ENCODE assay signal across 3 cellular contexts in the genomic region with DNA sequence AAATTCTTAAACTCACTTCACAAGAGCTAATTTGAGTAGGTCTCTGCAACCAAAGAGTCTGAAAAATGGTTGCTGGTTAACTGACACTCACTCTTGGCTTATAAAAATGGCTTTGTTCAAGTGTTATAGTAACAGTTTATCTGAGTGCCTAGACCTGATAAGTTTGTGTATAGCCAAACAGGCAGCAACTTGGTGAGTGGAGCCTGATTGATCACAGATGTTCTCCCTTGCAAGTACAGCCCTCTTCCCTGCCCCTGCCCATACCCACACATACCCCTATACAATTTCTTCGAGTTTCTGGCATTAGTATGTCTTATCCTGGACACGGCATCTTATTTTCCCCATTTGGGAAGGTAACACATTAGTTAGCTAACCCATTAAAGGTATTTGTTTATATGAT.
TF ChIP-seq lines count a peak whose summit lies in the region.

No MANE protein-coding gene starts in this region.

TF ChIP-seq in SK-N-SH, 30 proteins besides CTCF, POLR2A, EP300 and RAD21:
- TF ChIP-seq, protein P1, sequence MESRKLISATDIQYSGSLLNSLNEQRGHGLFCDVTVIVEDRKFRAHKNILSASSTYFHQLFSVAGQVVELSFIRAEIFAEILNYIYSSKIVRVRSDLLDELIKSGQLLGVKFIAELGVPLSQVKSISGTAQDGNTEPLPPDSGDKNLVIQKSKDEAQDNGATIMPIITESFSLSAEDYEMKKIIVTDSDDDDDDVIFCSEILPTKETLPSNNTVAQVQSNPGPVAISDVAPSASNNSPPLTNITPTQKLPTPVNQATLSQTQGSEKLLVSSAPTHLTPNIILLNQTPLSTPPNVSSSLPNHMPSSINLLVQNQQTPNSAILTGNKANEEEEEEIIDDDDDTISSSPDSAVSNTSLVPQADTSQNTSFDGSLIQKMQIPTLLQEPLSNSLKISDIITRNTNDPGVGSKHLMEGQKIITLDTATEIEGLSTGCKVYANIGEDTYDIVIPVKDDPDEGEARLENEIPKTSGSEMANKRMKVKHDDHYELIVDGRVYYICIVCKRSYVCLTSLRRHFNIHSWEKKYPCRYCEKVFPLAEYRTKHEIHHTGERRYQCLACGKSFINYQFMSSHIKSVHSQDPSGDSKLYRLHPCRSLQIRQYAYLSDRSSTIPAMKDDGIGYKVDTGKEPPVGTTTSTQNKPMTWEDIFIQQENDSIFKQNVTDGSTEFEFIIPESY (IDR thresholded peaks at IDR 0.05; ENCODE audit: borderline replicate concordance, low read depth) = no peak
- peak; percentile 69 for TF ChIP-seq TCF12 (IDR thresholded peaks at IDR 0.05)
- TF ChIP-seq GABPA (IDR thresholded peaks at IDR 0.05; ENCODE audit: low read depth) = no peak
- TF ChIP-seq, protein P2, sequence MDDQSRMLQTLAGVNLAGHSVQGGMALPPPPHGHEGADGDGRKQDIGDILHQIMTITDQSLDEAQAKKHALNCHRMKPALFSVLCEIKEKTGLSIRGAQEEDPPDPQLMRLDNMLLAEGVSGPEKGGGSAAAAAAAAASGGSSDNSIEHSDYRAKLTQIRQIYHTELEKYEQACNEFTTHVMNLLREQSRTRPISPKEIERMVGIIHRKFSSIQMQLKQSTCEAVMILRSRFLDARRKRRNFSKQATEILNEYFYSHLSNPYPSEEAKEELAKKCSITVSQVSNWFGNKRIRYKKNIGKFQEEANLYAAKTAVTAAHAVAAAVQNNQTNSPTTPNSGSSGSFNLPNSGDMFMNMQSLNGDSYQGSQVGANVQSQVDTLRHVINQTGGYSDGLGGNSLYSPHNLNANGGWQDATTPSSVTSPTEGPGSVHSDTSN (IDR thresholded peaks at IDR 0.05) = no peak

TF ChIP-seq in SK-N-SH treated with all-trans-retinoic acid at 6 μM for 48 hours, 23 proteins besides CTCF, POLR2A, EP300 and RAD21 (continued from another document):
- TF ChIP-seq, protein P3, sequence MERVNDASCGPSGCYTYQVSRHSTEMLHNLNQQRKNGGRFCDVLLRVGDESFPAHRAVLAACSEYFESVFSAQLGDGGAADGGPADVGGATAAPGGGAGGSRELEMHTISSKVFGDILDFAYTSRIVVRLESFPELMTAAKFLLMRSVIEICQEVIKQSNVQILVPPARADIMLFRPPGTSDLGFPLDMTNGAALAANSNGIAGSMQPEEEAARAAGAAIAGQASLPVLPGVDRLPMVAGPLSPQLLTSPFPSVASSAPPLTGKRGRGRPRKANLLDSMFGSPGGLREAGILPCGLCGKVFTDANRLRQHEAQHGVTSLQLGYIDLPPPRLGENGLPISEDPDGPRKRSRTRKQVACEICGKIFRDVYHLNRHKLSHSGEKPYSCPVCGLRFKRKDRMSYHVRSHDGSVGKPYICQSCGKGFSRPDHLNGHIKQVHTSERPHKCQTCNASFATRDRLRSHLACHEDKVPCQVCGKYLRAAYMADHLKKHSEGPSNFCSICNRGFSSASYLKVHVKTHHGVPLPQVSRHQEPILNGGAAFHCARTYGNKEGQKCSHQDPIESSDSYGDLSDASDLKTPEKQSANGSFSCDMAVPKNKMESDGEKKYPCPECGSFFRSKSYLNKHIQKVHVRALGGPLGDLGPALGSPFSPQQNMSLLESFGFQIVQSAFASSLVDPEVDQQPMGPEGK (CRISPR knock-in tag; IDR thresholded peaks at IDR 0.05; ENCODE audit: borderline replicate concordance) = no peak
- TF ChIP-seq, protein P4, sequence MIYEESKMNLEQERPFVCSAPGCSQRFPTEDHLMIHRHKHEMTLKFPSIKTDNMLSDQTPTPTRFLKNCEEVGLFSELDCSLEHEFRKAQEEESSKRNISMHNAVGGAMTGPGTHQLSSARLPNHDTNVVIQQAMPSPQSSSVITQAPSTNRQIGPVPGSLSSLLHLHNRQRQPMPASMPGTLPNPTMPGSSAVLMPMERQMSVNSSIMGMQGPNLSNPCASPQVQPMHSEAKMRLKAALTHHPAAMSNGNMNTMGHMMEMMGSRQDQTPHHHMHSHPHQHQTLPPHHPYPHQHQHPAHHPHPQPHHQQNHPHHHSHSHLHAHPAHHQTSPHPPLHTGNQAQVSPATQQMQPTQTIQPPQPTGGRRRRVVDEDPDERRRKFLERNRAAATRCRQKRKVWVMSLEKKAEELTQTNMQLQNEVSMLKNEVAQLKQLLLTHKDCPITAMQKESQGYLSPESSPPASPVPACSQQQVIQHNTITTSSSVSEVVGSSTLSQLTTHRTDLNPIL (CRISPR knock-in tag; IDR thresholded peaks at IDR 0.05; ENCODE audit: low read depth) = no peak
- TF ChIP-seq ZNF565 (CRISPR knock-in tag; conservative IDR thresholded peaks at IDR 0.05; ENCODE audit: low read depth) = no peak
- no peak for TF ChIP-seq ISL1 (CRISPR knock-in tag; IDR thresholded peaks at IDR 0.05)
- no peak for TF ChIP-seq ZNF8 (CRISPR knock-in tag; IDR thresholded peaks at IDR 0.05)
- TF ChIP-seq, protein P5, sequence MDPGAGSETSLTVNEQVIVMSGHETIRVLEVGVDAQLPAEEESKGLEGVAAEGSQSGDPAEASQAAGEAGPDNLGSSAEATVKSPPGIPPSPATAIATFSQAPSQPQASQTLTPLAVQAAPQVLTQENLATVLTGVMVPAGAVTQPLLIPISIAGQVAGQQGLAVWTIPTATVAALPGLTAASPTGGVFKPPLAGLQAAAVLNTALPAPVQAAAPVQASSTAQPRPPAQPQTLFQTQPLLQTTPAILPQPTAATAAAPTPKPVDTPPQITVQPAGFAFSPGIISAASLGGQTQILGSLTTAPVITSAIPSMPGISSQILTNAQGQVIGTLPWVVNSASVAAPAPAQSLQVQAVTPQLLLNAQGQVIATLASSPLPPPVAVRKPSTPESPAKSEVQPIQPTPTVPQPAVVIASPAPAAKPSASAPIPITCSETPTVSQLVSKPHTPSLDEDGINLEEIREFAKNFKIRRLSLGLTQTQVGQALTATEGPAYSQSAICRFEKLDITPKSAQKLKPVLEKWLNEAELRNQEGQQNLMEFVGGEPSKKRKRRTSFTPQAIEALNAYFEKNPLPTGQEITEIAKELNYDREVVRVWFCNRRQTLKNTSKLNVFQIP (CRISPR knock-in tag; IDR thresholded peaks at IDR 0.05; ENCODE audit: borderline replicate concordance, low read depth) = no peak
- no peak for TF ChIP-seq ESRRG (CRISPR knock-in tag; IDR thresholded peaks at IDR 0.05)
- TF ChIP-seq TOX (CRISPR knock-in tag; IDR thresholded peaks at IDR 0.05; ENCODE audit: borderline replicate concordance) = no peak
- no peak for TF ChIP-seq CSDC2 (CRISPR knock-in tag; IDR thresholded peaks at IDR 0.05)
- no peak for TF ChIP-seq BACH2 (CRISPR knock-in tag; IDR thresholded peaks at IDR 0.05; ENCODE audit: borderline replicate concordance)

TF ChIP-seq in neural cell, 6 proteins besides CTCF, POLR2A, EP300 and RAD21 (continued from another document):
- TF ChIP-seq, protein P6, sequence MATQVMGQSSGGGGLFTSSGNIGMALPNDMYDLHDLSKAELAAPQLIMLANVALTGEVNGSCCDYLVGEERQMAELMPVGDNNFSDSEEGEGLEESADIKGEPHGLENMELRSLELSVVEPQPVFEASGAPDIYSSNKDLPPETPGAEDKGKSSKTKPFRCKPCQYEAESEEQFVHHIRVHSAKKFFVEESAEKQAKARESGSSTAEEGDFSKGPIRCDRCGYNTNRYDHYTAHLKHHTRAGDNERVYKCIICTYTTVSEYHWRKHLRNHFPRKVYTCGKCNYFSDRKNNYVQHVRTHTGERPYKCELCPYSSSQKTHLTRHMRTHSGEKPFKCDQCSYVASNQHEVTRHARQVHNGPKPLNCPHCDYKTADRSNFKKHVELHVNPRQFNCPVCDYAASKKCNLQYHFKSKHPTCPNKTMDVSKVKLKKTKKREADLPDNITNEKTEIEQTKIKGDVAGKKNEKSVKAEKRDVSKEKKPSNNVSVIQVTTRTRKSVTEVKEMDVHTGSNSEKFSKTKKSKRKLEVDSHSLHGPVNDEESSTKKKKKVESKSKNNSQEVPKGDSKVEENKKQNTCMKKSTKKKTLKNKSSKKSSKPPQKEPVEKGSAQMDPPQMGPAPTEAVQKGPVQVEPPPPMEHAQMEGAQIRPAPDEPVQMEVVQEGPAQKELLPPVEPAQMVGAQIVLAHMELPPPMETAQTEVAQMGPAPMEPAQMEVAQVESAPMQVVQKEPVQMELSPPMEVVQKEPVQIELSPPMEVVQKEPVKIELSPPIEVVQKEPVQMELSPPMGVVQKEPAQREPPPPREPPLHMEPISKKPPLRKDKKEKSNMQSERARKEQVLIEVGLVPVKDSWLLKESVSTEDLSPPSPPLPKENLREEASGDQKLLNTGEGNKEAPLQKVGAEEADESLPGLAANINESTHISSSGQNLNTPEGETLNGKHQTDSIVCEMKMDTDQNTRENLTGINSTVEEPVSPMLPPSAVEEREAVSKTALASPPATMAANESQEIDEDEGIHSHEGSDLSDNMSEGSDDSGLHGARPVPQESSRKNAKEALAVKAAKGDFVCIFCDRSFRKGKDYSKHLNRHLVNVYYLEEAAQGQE (IDR thresholded peaks at IDR 0.05; ENCODE audit: borderline replicate concordance) = no peak
